In genomic region chr6:34745277-34746103, GRCh38 we compare ENCODE assay signal across 1 cellular context.
TF ChIP-seq lines count a peak whose summit lies in the region.

No MANE protein-coding gene starts in this region.

TF ChIP-seq in K562, 482 proteins besides CTCF, POLR2A, EP300 and RAD21 (continued from another document and continues in another):
- TF ChIP-seq, protein P1, sequence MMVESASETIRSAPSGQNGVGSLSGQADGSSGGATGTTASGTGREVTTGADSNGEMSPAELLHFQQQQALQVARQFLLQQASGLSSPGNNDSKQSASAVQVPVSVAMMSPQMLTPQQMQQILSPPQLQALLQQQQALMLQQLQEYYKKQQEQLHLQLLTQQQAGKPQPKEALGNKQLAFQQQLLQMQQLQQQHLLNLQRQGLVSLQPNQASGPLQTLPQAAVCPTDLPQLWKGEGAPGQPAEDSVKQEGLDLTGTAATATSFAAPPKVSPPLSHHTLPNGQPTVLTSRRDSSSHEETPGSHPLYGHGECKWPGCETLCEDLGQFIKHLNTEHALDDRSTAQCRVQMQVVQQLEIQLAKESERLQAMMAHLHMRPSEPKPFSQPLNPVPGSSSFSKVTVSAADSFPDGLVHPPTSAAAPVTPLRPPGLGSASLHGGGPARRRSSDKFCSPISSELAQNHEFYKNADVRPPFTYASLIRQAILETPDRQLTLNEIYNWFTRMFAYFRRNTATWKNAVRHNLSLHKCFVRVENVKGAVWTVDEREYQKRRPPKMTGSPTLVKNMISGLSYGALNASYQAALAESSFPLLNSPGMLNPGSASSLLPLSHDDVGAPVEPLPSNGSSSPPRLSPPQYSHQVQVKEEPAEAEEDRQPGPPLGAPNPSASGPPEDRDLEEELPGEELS (CRISPR knock-in tag; IDR thresholded peaks at IDR 0.05; ENCODE audit: borderline replicate concordance): no peak
- no peak for TF ChIP-seq ILF3 (IDR thresholded peaks at IDR 0.05; ENCODE audit: borderline replicate concordance)
- TF ChIP-seq COPS2 (conservative IDR thresholded peaks at IDR 0.05): no peak
- no peak for TF ChIP-seq SNRNP70 (optimal IDR thresholded peaks at IDR 0.05; ENCODE audit: low read depth, low read length)
- TF ChIP-seq ZNF778 (CRISPR knock-in tag; IDR thresholded peaks at IDR 0.05): no peak
- TF ChIP-seq KDM5B (IDR thresholded peaks at IDR 0.05; ENCODE audit: insufficient replicate concordance, low read depth, low read length): no peak
- TF ChIP-seq ATF1 (CRISPR knock-in tag; IDR thresholded peaks at IDR 0.05): no peak
- peak; percentile 20; the same call in 1 of the 2 replicates for TF ChIP-seq ATF1 (tag; IDR thresholded peaks at IDR 0.05)
- TF ChIP-seq NCOA1 (IDR thresholded peaks at IDR 0.05; ENCODE audit: low read depth): no peak
- no peak for TF ChIP-seq TGIF2 (CRISPR knock-in tag; IDR thresholded peaks at IDR 0.05)
- TF ChIP-seq CREM (IDR thresholded peaks at IDR 0.05; ENCODE audit: low read depth): peak; percentile 20; the same call in 1 of the 2 replicates
- TF ChIP-seq TCF3 (CRISPR knock-in tag; IDR thresholded peaks at IDR 0.05): peak; percentile 56
- no peak for TF ChIP-seq TEAD1 (CRISPR knock-in tag; IDR thresholded peaks at IDR 0.05)
- TF ChIP-seq, protein P2, sequence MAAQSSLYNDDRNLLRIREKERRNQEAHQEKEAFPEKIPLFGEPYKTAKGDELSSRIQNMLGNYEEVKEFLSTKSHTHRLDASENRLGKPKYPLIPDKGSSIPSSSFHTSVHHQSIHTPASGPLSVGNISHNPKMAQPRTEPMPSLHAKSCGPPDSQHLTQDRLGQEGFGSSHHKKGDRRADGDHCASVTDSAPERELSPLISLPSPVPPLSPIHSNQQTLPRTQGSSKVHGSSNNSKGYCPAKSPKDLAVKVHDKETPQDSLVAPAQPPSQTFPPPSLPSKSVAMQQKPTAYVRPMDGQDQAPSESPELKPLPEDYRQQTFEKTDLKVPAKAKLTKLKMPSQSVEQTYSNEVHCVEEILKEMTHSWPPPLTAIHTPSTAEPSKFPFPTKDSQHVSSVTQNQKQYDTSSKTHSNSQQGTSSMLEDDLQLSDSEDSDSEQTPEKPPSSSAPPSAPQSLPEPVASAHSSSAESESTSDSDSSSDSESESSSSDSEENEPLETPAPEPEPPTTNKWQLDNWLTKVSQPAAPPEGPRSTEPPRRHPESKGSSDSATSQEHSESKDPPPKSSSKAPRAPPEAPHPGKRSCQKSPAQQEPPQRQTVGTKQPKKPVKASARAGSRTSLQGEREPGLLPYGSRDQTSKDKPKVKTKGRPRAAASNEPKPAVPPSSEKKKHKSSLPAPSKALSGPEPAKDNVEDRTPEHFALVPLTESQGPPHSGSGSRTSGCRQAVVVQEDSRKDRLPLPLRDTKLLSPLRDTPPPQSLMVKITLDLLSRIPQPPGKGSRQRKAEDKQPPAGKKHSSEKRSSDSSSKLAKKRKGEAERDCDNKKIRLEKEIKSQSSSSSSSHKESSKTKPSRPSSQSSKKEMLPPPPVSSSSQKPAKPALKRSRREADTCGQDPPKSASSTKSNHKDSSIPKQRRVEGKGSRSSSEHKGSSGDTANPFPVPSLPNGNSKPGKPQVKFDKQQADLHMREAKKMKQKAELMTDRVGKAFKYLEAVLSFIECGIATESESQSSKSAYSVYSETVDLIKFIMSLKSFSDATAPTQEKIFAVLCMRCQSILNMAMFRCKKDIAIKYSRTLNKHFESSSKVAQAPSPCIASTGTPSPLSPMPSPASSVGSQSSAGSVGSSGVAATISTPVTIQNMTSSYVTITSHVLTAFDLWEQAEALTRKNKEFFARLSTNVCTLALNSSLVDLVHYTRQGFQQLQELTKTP (IDR thresholded peaks at IDR 0.05; ENCODE audit: low read depth in 1 of 2, partially characterized antibody in 2 of 2): peak in 1 of 2 experiments; percentile 71
- no peak for TF ChIP-seq ZNF584 (CRISPR knock-in tag; IDR thresholded peaks at IDR 0.05; ENCODE audit: low read depth)
- no peak for TF ChIP-seq TCFL5 (CRISPR knock-in tag; conservative IDR thresholded peaks at IDR 0.05)
- TF ChIP-seq ZBTB40 (IDR thresholded peaks at IDR 0.05): no peak; the same call in 1 of the 2 replicates
- no peak for TF ChIP-seq ZBTB40 (CRISPR knock-in tag; IDR thresholded peaks at IDR 0.05)
- TF ChIP-seq RCOR1 (IDR thresholded peaks at IDR 0.05; ENCODE audit: borderline replicate concordance in 1 of 2, low read depth in 2 of 2, low read length in 2 of 2): peak in 1 of 2 experiments; percentile 64; a peak in 1 of 4 replicates
- TF ChIP-seq SRSF3 (IDR thresholded peaks at IDR 0.05; ENCODE audit: insufficient read depth, low read length): no peak
- TF ChIP-seq PRPF4 (IDR thresholded peaks at IDR 0.05; ENCODE audit: insufficient read depth, low read depth, low read length, poor library complexity, severe bottlenecking): no peak
- no peak for TF ChIP-seq FIP1L1 (IDR thresholded peaks at IDR 0.05; ENCODE audit: low read depth, low read length, poor library complexity, severe bottlenecking)
- TF ChIP-seq ZFP36 (IDR thresholded peaks at IDR 0.05; ENCODE audit: low read depth, low read length, partially characterized antibody): no peak
- no peak for TF ChIP-seq ZNF707 (CRISPR knock-in tag; conservative IDR thresholded peaks at IDR 0.05)
- TF ChIP-seq ETS2 (tag; IDR thresholded peaks at IDR 0.05; ENCODE audit: borderline replicate concordance, poor library complexity, severe bottlenecking): no peak
- TF ChIP-seq, protein P3, sequence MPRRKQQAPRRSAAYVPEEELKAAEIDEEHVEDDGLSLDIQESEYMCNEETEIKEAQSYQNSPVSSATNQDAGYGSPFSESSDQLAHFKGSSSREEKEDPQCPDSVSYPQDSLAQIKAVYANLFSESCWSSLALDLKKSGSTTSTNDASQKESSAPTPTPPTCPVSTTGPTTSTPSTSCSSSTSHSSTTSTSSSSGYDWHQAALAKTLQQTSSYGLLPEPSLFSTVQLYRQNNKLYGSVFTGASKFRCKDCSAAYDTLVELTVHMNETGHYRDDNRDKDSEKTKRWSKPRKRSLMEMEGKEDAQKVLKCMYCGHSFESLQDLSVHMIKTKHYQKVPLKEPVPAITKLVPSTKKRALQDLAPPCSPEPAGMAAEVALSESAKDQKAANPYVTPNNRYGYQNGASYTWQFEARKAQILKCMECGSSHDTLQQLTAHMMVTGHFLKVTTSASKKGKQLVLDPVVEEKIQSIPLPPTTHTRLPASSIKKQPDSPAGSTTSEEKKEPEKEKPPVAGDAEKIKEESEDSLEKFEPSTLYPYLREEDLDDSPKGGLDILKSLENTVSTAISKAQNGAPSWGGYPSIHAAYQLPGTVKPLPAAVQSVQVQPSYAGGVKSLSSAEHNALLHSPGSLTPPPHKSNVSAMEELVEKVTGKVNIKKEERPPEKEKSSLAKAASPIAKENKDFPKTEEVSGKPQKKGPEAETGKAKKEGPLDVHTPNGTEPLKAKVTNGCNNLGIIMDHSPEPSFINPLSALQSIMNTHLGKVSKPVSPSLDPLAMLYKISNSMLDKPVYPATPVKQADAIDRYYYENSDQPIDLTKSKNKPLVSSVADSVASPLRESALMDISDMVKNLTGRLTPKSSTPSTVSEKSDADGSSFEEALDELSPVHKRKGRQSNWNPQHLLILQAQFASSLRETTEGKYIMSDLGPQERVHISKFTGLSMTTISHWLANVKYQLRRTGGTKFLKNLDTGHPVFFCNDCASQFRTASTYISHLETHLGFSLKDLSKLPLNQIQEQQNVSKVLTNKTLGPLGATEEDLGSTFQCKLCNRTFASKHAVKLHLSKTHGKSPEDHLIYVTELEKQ (CRISPR knock-in tag; IDR thresholded peaks at IDR 0.05): no peak
- no peak; the same call in 1 of the 2 replicates for TF ChIP-seq FOXJ2 (tag; IDR thresholded peaks at IDR 0.05)
- no peak for TF ChIP-seq NR2C2 (CRISPR knock-in tag; IDR thresholded peaks at IDR 0.05)
- TF ChIP-seq NR2C2 (tag; IDR thresholded peaks at IDR 0.05): peak; percentile 66; the same call in 1 of the 2 replicates
- TF ChIP-seq POLR2H (tag; IDR thresholded peaks at IDR 0.05; ENCODE audit: low read depth): no peak
- TF ChIP-seq PYGO2 (tag; IDR thresholded peaks at IDR 0.05): no peak
- TF ChIP-seq KLF16 (IDR thresholded peaks at IDR 0.05): no peak
- TF ChIP-seq ZZZ3 (IDR thresholded peaks at IDR 0.05): no peak
- peak; percentile 16 for TF ChIP-seq CBFA2T2 (conservative IDR thresholded peaks at IDR 0.05)
- no peak for TF ChIP-seq POLR2B (IDR thresholded peaks at IDR 0.05; ENCODE audit: low read depth, partially characterized antibody)
- no peak for TF ChIP-seq SMAD2 (IDR thresholded peaks at IDR 0.05; ENCODE audit: low read depth, low read length)
- TF ChIP-seq MIER1 (IDR thresholded peaks at IDR 0.05; ENCODE audit: low read depth): no peak
- peak; percentile 70; the same call in 1 of the 2 replicates for TF ChIP-seq CTBP1 (IDR thresholded peaks at IDR 0.05; ENCODE audit: borderline replicate concordance)
- TF ChIP-seq CBFB (CRISPR knock-in tag; IDR thresholded peaks at IDR 0.05): no peak
- TF ChIP-seq ARNT (IDR thresholded peaks at IDR 0.05): 0 out of 4 replicates have a peak, but pooled peaks of 1 of the 2 experiments have one; percentile 21
- no peak for TF ChIP-seq CC2D1A (IDR thresholded peaks at IDR 0.05)
- TF ChIP-seq BCOR (IDR thresholded peaks at IDR 0.05): 0 out of 2 replicates have a peak, but pooled peaks have one; percentile 9
- TF ChIP-seq ZNF277 (CRISPR knock-in tag; IDR thresholded peaks at IDR 0.05; ENCODE audit: borderline replicate concordance): no peak
